Comparison of ENCODE assay signal across 8 cellular contexts in the genomic region with DNA sequence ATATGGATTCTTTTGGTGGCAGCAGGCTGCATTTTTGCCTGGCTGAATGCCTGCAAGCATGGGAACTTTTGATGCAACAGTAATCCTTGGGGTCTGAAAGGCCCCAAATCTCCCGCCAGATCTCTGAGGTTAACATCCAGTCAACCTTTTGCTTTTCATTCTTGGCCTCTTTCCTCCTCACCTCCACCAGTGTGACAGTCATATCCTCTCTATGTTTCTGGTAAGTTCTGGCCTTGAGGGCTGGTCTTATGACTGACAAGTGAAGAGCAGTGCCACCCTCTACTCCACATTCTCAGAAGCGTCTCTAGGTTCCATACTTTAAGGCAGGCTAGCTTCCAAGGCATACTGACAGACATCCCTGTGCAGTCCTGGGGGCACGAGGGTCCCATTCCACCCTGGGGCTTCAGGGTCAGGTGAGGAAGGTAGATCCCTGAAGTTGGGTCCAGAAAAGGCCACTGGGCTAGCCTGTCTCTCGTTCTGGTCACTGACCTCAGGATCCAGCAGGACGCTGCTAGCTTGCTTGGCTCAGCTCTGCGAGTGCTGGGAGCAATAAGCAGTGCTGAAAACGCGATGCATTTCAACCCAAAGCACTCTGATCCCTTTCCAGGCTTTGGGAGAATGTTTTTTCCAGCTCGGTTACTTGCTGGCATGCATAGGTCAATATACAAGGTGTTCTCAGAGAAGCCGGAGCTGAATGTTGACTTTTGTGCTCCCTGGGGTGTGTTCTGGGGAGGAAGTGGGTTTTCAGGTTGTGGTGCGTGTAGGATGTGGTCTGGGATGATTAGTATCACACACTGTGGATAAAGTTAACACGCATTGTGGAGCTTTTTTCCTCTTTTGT.
A peak's percentile ranks its signal among the peaks of the same experiment; 100 is the strongest.
DNase-seq lines count a peak whose midpoint lies in the region; ATAC-seq and FAIRE-seq lines count a peak whose summit lies in the region.

No MANE protein-coding gene starts in this region.

- H3K4me1 ChIP-seq in naive thymus-derived CD4-positive, alpha-beta T cell (ENCODE audit: control insufficient read depth in 2 of 2, insufficient read depth in 2 of 2, low read length in 2 of 2) = peaks cover 67 to 84% of the 10 kb centered on the region in 2 donors

- peak overlapping the region; percentile 34 for H3K27ac ChIP-seq in naive thymus-derived CD4-positive, alpha-beta T cell (ENCODE audit: low read depth, low read length)

- no peak for FAIRE-seq in HTR-8/SVneo (lab: Jason Lieb, UNC)

- H3K4me1 Mint-ChIP-seq in activated naive CD8-positive, alpha-beta T cell treated with anti-CD3 and anti-CD28 coated beads for 36 hours = peaks cover 61% of the 10 kb centered on the region
- peaks cover 70 to 91% (median 87%) of the 10 kb centered on the region in 7 donors for H3K4me1 Mint-ChIP-seq in naive thymus-derived CD4-positive, alpha-beta T cell

- peaks cover 9% of the 10 kb centered on the region for H3K36me3 Mint-ChIP-seq in activated naive CD8-positive, alpha-beta T cell treated with anti-CD3 and anti-CD28 coated beads for 36 hours
- peaks cover 0 to 35% (median 0%) of the 10 kb centered on the region in 5 donors for H3K36me3 Mint-ChIP-seq in naive thymus-derived CD4-positive, alpha-beta T cell

- peak; percentile 38 for DNase-seq in NCI-H345 (lab: John Stamatoyannopoulos, UW)
- no peak for DNase-seq in NCI-H345 treated with DMSO at 0.1 percent for 48 hours (lab: John Stamatoyannopoulos, UW; ENCODE audit: unreplicated experiment)
- DNase-seq in SKM-1 (lab: John Stamatoyannopoulos, UW; ENCODE audit: unreplicated experiment) = peak; percentile 28
- peak; percentile 64 for DNase-seq in activated naive CD8-positive, alpha-beta T cell treated with anti-CD3 and anti-CD28 coated beads for 36 hours
- DNase-seq in naive thymus-derived CD4-positive, alpha-beta T cell = peak in 8 of 9 donors; percentile 69 to 91 (median 88)
- peak; percentile 74 for DNase-seq in ureter (ENCODE audit: low spot score)
- no peak for DNase-seq in NCI-H1105 (lab: John Stamatoyannopoulos, UW)
- DNase-seq in HTR-8/SVneo (ENCODE audit: insufficient read length, low spot score) = no peak

- no peaks in the 10 kb centered on the region for H3K27me3 ChIP-seq in naive thymus-derived CD4-positive, alpha-beta T cell (ENCODE audit: control insufficient read depth in 2 of 2, insufficient read depth in 2 of 2, low read length in 2 of 2)

- no peaks in the 10 kb centered on the region for H3K36me3 ChIP-seq in naive thymus-derived CD4-positive, alpha-beta T cell (ENCODE audit: control insufficient read depth in 2 of 3, insufficient read depth in 3 of 3, low read length in 3 of 3)

- no peaks in the 10 kb centered on the region for H3K27me3 Mint-ChIP-seq in activated naive CD8-positive, alpha-beta T cell treated with anti-CD3 and anti-CD28 coated beads for 36 hours
- H3K27me3 Mint-ChIP-seq in naive thymus-derived CD4-positive, alpha-beta T cell = peaks cover 0 to 2% (median 0%) of the 10 kb centered on the region in 5 donors

- no peaks in the 10 kb centered on the region for H3K9me3 Mint-ChIP-seq in activated naive CD8-positive, alpha-beta T cell treated with anti-CD3 and anti-CD28 coated beads for 36 hours
- no peaks in the 10 kb centered on the region for H3K9me3 Mint-ChIP-seq in naive thymus-derived CD4-positive, alpha-beta T cell

- intact Hi-C loops in naive thymus-derived CD4-positive, alpha-beta T cell (cut with micrococcal nuclease) = loop anchor here (1.0 to 5.0 kb wide), 13 partner anchors 8 to 289 kb away; a partner anchor contains a TSS

- no peaks in the 10 kb centered on the region for H3K9me3 ChIP-seq in naive thymus-derived CD4-positive, alpha-beta T cell (ENCODE audit: control insufficient read depth in 2 of 3, low read length in 3 of 3)

- POLR2A ChIA-PET in naive thymus-derived CD4-positive, alpha-beta T cell (lab: Charles Lee) = interaction anchor here (0.6 to 7.6 kb wide), 29 partner anchors 9 to 205 kb away, joined by 3 to 129 read pairs (median 4); no protein-coding TSS in a partner anchor

- ATAC-seq in naive thymus-derived CD4-positive, alpha-beta T cell = peak; percentile 91

- H3K4me3 Mint-ChIP-seq in activated naive CD8-positive, alpha-beta T cell treated with anti-CD3 and anti-CD28 coated beads for 36 hours = peak overlapping the region; percentile 56
- H3K4me3 Mint-ChIP-seq in naive thymus-derived CD4-positive, alpha-beta T cell = peak overlapping the region; percentile 74 to 88 (median 78)

- peak overlapping the region; percentile 32 for H3K27ac Mint-ChIP-seq in activated naive CD8-positive, alpha-beta T cell treated with anti-CD3 and anti-CD28 coated beads for 36 hours
- peak overlapping the region; percentile 41 to 98 (median 92) for H3K27ac Mint-ChIP-seq in naive thymus-derived CD4-positive, alpha-beta T cell

- CTCF ChIA-PET in naive thymus-derived CD4-positive, alpha-beta T cell (lab: Charles Lee) = interaction anchor here (0.7 to 4.6 kb wide), 12 partner anchors 12 to 205 kb away, joined by 3 to 31 read pairs (median 3); no protein-coding TSS in a partner anchor

- H3K4me3 ChIP-seq in naive thymus-derived CD4-positive, alpha-beta T cell (ENCODE audit: low read length) = peak overlapping the region; percentile 58

Comparison
In these comparisons a context has a peak if more than half of its experiments do, and no peak if none do; other contexts are left out.
1. DNase-seq: peak in NCI-H345 (single experiment), SKM-1 (single experiment), activated naive CD8-positive, alpha-beta T cell treated with anti-CD3 and anti-CD28 coated beads for 36 hours (single experiment), naive thymus-derived CD4-positive, alpha-beta T cell (8 of 9) and ureter (single experiment); none in NCI-H345 treated with DMSO at 0.1 percent for 48 hours (single experiment), NCI-H1105 (single experiment) and HTR-8/SVneo (single experiment).